ENCODE assay signal across 28 cellular contexts in genomic region chr6:166166314-166167257, GRCh38. TPM values are rescaled to one million over a fixed set of nuclear protein-coding genes. Genes with fewer than 3 reads are reported as not detected.
DNase-seq lines count a peak whose midpoint lies in the region; ATAC-seq, FAIRE-seq and TF ChIP-seq lines count a peak whose summit lies in the region.
"Had no signal": no experiment of that assay in that cellular context is flagged by ENCODE, and none has a peak within 500 bp of the region (broad histone marks: within the 10 kb centered on the region; RNA-seq: fewer than 3 reads in every experiment).

No MANE protein-coding gene starts in this region.

- H3K27ac ChIP-seq in endothelial cell of umbilical vein (ENCODE audit: insufficient read depth, low read depth, low read length) = no peak overlapping the region
- H3K27ac ChIP-seq: BLaER1, spleen had no signal

- TF ChIP-seq POLR2A in endothelial cell of umbilical vein (IDR thresholded peaks at IDR 0.05; ENCODE audit: low read depth, low read length) = no peak
- no peak for TF ChIP-seq POLR2A in erythroblast (IDR thresholded peaks at IDR 0.05; ENCODE audit: low read length)

- H3K27ac Mint-ChIP-seq in activated naive CD8-positive, alpha-beta T cell = no peak overlapping the region
- no peak overlapping the region for H3K27ac Mint-ChIP-seq in activated naive CD8-positive, alpha-beta T cell treated with anti-CD3 and anti-CD28 coated beads, Interleukin-2, amount 50 U/mL, for 24 hours
- H3K27ac Mint-ChIP-seq in naive thymus-derived CD8-positive, alpha-beta T cell = peak overlapping the region in 1 of 10 donors; percentile 81
- H3K27ac Mint-ChIP-seq: effector memory CD8-positive, alpha-beta T cell; natural killer cell had no signal

- no peaks in the 10 kb centered on the region for H3K9me3 ChIP-seq in endothelial cell of umbilical vein (replicated peaks; ENCODE audit: control insufficient read depth, insufficient read depth, low read length)
- H3K9me3 ChIP-seq: spleen had no signal

- no peak overlapping the region for H3K9ac ChIP-seq in endothelial cell of umbilical vein (replicated peaks; ENCODE audit: extremely low read depth, insufficient read depth, low read length)
- H3K9ac ChIP-seq: BLaER1 had no signal

- no peaks in the 10 kb centered on the region for H3K9me1 ChIP-seq in endothelial cell of umbilical vein (replicated peaks; ENCODE audit: control insufficient read depth, extremely low read depth, insufficient read depth, low read length)

- peaks cover 51% of the 10 kb centered on the region for H3K27me3 Mint-ChIP-seq in activated naive CD8-positive, alpha-beta T cell
- peaks cover 70% of the 10 kb centered on the region for H3K27me3 Mint-ChIP-seq in activated naive CD8-positive, alpha-beta T cell treated with anti-CD3 and anti-CD28 coated beads, Interleukin-2, amount 50 U/mL, for 24 hours
- H3K27me3 Mint-ChIP-seq in naive thymus-derived CD8-positive, alpha-beta T cell = peaks cover 43 to 75% (median 62%) of the 10 kb centered on the region in 5 donors
- peaks cover 76% of the 10 kb centered on the region for H3K27me3 Mint-ChIP-seq in activated T-cell treated with anti-CD3 and anti-CD28 coated beads, Interleukin-2, amount 50 U/mL, for 4 hours (ENCODE audit: low read depth)

- no peaks in the 10 kb centered on the region for H4K20me1 ChIP-seq in endothelial cell of umbilical vein (replicated peaks; ENCODE audit: control insufficient read depth, extremely low read depth, insufficient read depth, low read length)
- H4K20me1 ChIP-seq: BLaER1 had no signal

- H3K9me3 Mint-ChIP-seq in activated naive CD8-positive, alpha-beta T cell (ENCODE audit: low read depth) = no peaks in the 10 kb centered on the region
- no peaks in the 10 kb centered on the region for H3K9me3 Mint-ChIP-seq in activated naive CD8-positive, alpha-beta T cell treated with anti-CD3 and anti-CD28 coated beads, Interleukin-2, amount 50 U/mL, for 24 hours
- H3K9me3 Mint-ChIP-seq in naive thymus-derived CD8-positive, alpha-beta T cell = no peaks in the 10 kb centered on the region
- no peaks in the 10 kb centered on the region for H3K9me3 Mint-ChIP-seq in activated T-cell treated with anti-CD3 and anti-CD28 coated beads, Interleukin-2, amount 50 U/mL, for 4 hours
- H3K9me3 Mint-ChIP-seq: central memory CD8-positive, alpha-beta T cell; effector memory CD8-positive, alpha-beta T cell; natural killer cell had no signal

- ATAC-seq in activated naive CD8-positive, alpha-beta T cell treated with anti-CD3 and anti-CD28 coated beads, Interleukin-2, amount 50 U/mL, for 24 hours = no peak
- ATAC-seq in naive thymus-derived CD8-positive, alpha-beta T cell = no peak
- ATAC-seq in HG02571 (IDR thresholded peaks at IDR 0.05; ENCODE audit: unreplicated experiment) = no peak
- ATAC-seq in activated T-cell treated with anti-CD3 and anti-CD28 coated beads, Interleukin-2, amount 50 U/mL, for 4 hours = no peak
- ATAC-seq: effector memory CD8-positive, alpha-beta T cell; natural killer cell; PC-3 had no signal

- H3K4me3 ChIP-seq in endothelial cell of umbilical vein (replicated peaks in 1 of 3; ENCODE audit: insufficient read depth in 1 of 3, low read depth in 1 of 3, low read length in 3 of 3) = no peak overlapping the region
- H3K4me3 ChIP-seq: BLaER1 had no signal

- no peak overlapping the region for H3K4me2 ChIP-seq in endothelial cell of umbilical vein (ENCODE audit: insufficient read depth, low read length)
- H3K4me2 ChIP-seq: BLaER1 had no signal

- peaks cover 42 to 58% of the 10 kb centered on the region in 2 experiments for H3K27me3 ChIP-seq in endothelial cell of umbilical vein (ENCODE audit: control insufficient read depth in 2 of 2, insufficient read depth in 2 of 2, low read length in 2 of 2)
- H3K27me3 ChIP-seq: BLaER1 had no signal

- CTCF ChIA-PET in endothelial cell of umbilical vein (lab: Charles Lee) = no interaction called here

- POLR2A ChIA-PET in endothelial cell of umbilical vein (lab: Charles Lee) = no interaction called here
- POLR2A ChIA-PET in naive thymus-derived CD8-positive, alpha-beta T cell (lab: Charles Lee) = no interaction called here

- DNase-seq in activated naive CD8-positive, alpha-beta T cell treated with anti-CD3 and anti-CD28 coated beads, Interleukin-2, amount 50 U/mL, for 24 hours = no peak
- DNase-seq in endothelial cell of umbilical vein (ENCODE audit: low read depth, low spot score) (no peak), erythroblast (lab: John Stamatoyannopoulos, UW) (no peak), DMS79 (lab: John Stamatoyannopoulos, UW) (no peak)
- DNase-seq in naive thymus-derived CD8-positive, alpha-beta T cell = no peak
- DNase-seq in activated T-cell treated with anti-CD3 and anti-CD28 coated beads, Interleukin-2, amount 50 U/mL, for 4 hours = no peak
- DNase-seq: activated CD8-positive, alpha-beta memory T cell treated with anti-CD3 and anti-CD28 coated beads, Interleukin-2, amount 50 U/mL, for 4 hours; anterior cingulate cortex; effector memory CD8-positive, alpha-beta T cell; GF-D8; kidney; natural killer cell; NCI-H1417 treated with DMSO at 0.1 percent for 48 hours; NCI-H2171 treated with DMSO at 0.1 percent for 48 hours; NCI-H774; PC-3; SHP77 treated with DMSO at 0.1 percent for 48 hours; spleen; stimulated activated CD4-positive, alpha-beta T cell treated with anti-CD3 and anti-CD28 coated beads, Interleukin-4, amount 100 ng/mL, for 4 hours had no signal

- BruUV-seq in endothelial cell of umbilical vein (replicated peaks; lab: Mats Ljungman, UMichigan) = no TSS peak

- H3K4me1 ChIP-seq in endothelial cell of umbilical vein (ENCODE audit: control insufficient read depth, extremely low read depth, insufficient read depth, low read length) = no peaks in the 10 kb centered on the region

- peak overlapping the region; percentile 38 for H3K4me3 Mint-ChIP-seq in activated naive CD8-positive, alpha-beta T cell
- no peak overlapping the region for H3K4me3 Mint-ChIP-seq in activated naive CD8-positive, alpha-beta T cell treated with anti-CD3 and anti-CD28 coated beads, Interleukin-2, amount 50 U/mL, for 24 hours
- H3K4me3 Mint-ChIP-seq in naive thymus-derived CD8-positive, alpha-beta T cell = peak overlapping the region in 6 of 10 donors; percentile 24 to 59 (median 30)
- no peak overlapping the region for H3K4me3 Mint-ChIP-seq in activated T-cell treated with anti-CD3 and anti-CD28 coated beads, Interleukin-2, amount 50 U/mL, for 4 hours
- H3K4me3 Mint-ChIP-seq: effector memory CD8-positive, alpha-beta T cell; natural killer cell had no signal

- no peak overlapping the region for H2AFZ ChIP-seq in endothelial cell of umbilical vein (ENCODE audit: low read depth, low read length)

- H3K4me1 Mint-ChIP-seq in activated naive CD8-positive, alpha-beta T cell (ENCODE audit: low read depth) = peaks cover 22% of the 10 kb centered on the region
- peaks cover 23% of the 10 kb centered on the region for H3K4me1 Mint-ChIP-seq in activated naive CD8-positive, alpha-beta T cell treated with anti-CD3 and anti-CD28 coated beads, Interleukin-2, amount 50 U/mL, for 24 hours
- H3K4me1 Mint-ChIP-seq in naive thymus-derived CD8-positive, alpha-beta T cell = peaks cover 8 to 27% (median 12%) of the 10 kb centered on the region in 4 donors
- H3K4me1 Mint-ChIP-seq in activated T-cell treated with anti-CD3 and anti-CD28 coated beads, Interleukin-2, amount 50 U/mL, for 4 hours (ENCODE audit: low read depth) = peaks cover 16% of the 10 kb centered on the region

- H3K79me2 ChIP-seq in endothelial cell of umbilical vein (ENCODE audit: control insufficient read depth, insufficient read depth, low read length) = no peaks in the 10 kb centered on the region

- TF ChIP-seq CTCF in endothelial cell of umbilical vein (IDR thresholded peaks at IDR 0.05; ENCODE audit: extremely low read depth in 1 of 2, insufficient read depth in 1 of 2, low read depth in 1 of 2, low read length in 2 of 2) = no peak

- no peak for FAIRE-seq in endothelial cell of umbilical vein (lab: Jason Lieb, UNC)
- FAIRE-seq: A204.1, kidney, TTC549 had no signal

- H3K36me3 ChIP-seq in endothelial cell of umbilical vein (ENCODE audit: control insufficient read depth in 2 of 2, extremely low read depth in 1 of 2, insufficient read depth in 2 of 2, low read length in 2 of 2) = no peaks in the 10 kb centered on the region
- H3K36me3 ChIP-seq: BLaER1, spleen had no signal

- dilution Hi-C loops in endothelial cell of umbilical vein (cut with MboI; ENCODE audit: extremely low pct_ligation_motif_present, low sequenced_read_pairs) = no loop called here

- H3K36me3 Mint-ChIP-seq in activated naive CD8-positive, alpha-beta T cell = no peaks in the 10 kb centered on the region
- H3K36me3 Mint-ChIP-seq in activated naive CD8-positive, alpha-beta T cell treated with anti-CD3 and anti-CD28 coated beads, Interleukin-2, amount 50 U/mL, for 24 hours (ENCODE audit: low read depth) = peaks cover 3% of the 10 kb centered on the region
- H3K36me3 Mint-ChIP-seq in naive thymus-derived CD8-positive, alpha-beta T cell = peaks cover 0 to 2% (median 0%) of the 10 kb centered on the region in 3 donors
- H3K36me3 Mint-ChIP-seq in activated T-cell treated with anti-CD3 and anti-CD28 coated beads, Interleukin-2, amount 50 U/mL, for 4 hours (ENCODE audit: insufficient read depth) = no peaks in the 10 kb centered on the region
- H3K36me3 Mint-ChIP-seq: natural killer cell had no signal

- intact Hi-C loops in endothelial cell of umbilical vein (cut with micrococcal nuclease) = no loop called here

TF ChIP-seq in endothelial cell of umbilical vein, 7 proteins besides CTCF, POLR2A, EP300 and RAD21:
- no peak for TF ChIP-seq FOS (IDR thresholded peaks at IDR 0.05; ENCODE audit: borderline replicate concordance, insufficient read depth, low read length)
- peak; percentile 19 for TF ChIP-seq EZH2 (IDR thresholded peaks at IDR 0.05; ENCODE audit: borderline replicate concordance, low read depth, low read length, severe bottlenecking)

RNA-seq across cellular contexts. Expression of gene TBXT, which starts 1.1 kb away (rescaled TPM):
- total RNA-seq in endothelial cell of umbilical vein = not detected in 2 replicates
- not detected in 2 replicates for polyA plus RNA-seq in endothelial cell of umbilical vein
- polyA plus RNA-seq in endothelial cell of umbilical vein (2011; cell fraction: cytosol; rRNA removed) = not detected in 2 replicates
- not detected in 2 replicates for polyA plus RNA-seq in endothelial cell of umbilical vein (2011; cell fraction: nucleus; rRNA removed)
- not detected in 2 replicates for polyA plus RNA-seq in endothelial cell of umbilical vein (2012)
- polyA minus RNA-seq in endothelial cell of umbilical vein = not detected in 2 replicates
- polyA minus RNA-seq in endothelial cell of umbilical vein (2011; cell fraction: cytosol; rRNA and poly(A)+ RNA removed) = not detected
- not detected in 2 replicates for polyA minus RNA-seq in endothelial cell of umbilical vein (2011; cell fraction: nucleus; rRNA and poly(A)+ RNA removed)
- total RNA-seq in naive thymus-derived CD8-positive, alpha-beta T cell = not detected
- not detected for polyA plus RNA-seq in naive thymus-derived CD8-positive, alpha-beta T cell
- total RNA-seq in activated T-cell treated with anti-CD3 and anti-CD28 coated beads, Interleukin-2, amount 50 U/mL, for 4 hours = not detected
- total RNA-seq: kidney, lung microvascular endothelial cell, M059J, natural killer cell, PC-3, spleen, ureter had no signal

Comparison
In these comparisons a context has a peak if more than half of its experiments do, and no peak if none do; other contexts are left out.
1. H3K4me3 Mint-ChIP-seq: peak in activated naive CD8-positive, alpha-beta T cell (single experiment) and naive thymus-derived CD8-positive, alpha-beta T cell (6 of 10); none in activated naive CD8-positive, alpha-beta T cell treated with anti-CD3 and anti-CD28 coated beads, Interleukin-2, amount 50 U/mL, for 24 hours (single experiment) and activated T-cell treated with anti-CD3 and anti-CD28 coated beads, Interleukin-2, amount 50 U/mL, for 4 hours (single experiment).